ENCODE assay signal across 18 cellular contexts in the genomic region with DNA sequence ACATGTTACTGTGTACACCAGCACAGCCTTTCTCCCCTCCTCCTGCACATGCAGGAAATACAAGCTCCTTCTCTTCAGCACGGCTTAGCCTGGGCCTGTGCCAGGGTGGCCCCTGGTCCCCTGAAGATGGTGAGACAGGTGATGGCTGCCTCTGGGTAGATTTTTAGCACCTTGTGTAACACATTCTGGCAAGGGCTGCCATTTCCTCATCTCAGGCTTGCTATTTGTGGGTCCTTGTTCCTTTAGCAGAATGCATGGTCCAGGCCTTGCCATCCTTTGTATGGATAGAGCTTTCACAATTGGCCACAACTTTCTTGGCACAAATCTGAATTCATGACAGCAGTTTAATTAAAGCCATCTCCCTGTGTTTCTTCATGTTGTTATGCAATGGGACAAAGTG.
"Had no signal": no experiment of that assay in that cellular context is flagged by ENCODE, and none has a peak within 500 bp of the region (broad histone marks: within the 10 kb centered on the region; RNA-seq: fewer than 3 reads in every experiment).

No MANE protein-coding gene starts in this region.

- DNase-seq: activated CD4-positive, alpha-beta T cell treated with anti-CD3 and anti-CD28 coated beads, Interleukin-2, amount 50 U/mL, for 1 hour; activated CD4-positive, CD25-positive, alpha-beta regulatory T cell treated with anti-CD3 and anti-CD28 coated beads, Interleukin-2, amount 50 U/mL, for 72 hours; activated gamma-delta T cell; activated T-cell treated with anti-CD3 and anti-CD28 coated beads, Interleukin-2, amount 50 U/mL, for 72 hours; dermis blood vessel endothelial cell; effector memory CD8-positive, alpha-beta T cell; kidney glomerular epithelial cell; ovary; psoas muscle; stimulated activated CD4-positive, alpha-beta T cell treated with anti-CD3 and anti-CD28 coated beads, Interleukin-4, amount 100 ng/mL, for 24 hours; stimulated activated naive B cell treated with anti-CD40 and anti-IgM and Interleukin-4, amounts not matched to agents 10 μg/mL and 1 μg/mL and 100 μg/mL, for 72 hours; T1000; thyroid gland had no signal

- H3K4me3 ChIP-seq: adrenal gland, ovary, psoas muscle, thyroid gland had no signal

- H3K4me1 ChIP-seq: adrenal gland had no signal

- H3K27me3 ChIP-seq: adrenal gland, ovary, thyroid gland had no signal

- H3K36me3 Mint-ChIP-seq: activated naive CD4-positive, alpha-beta T cell treated with anti-CD3 and anti-CD28 coated beads, Interleukin-2, amount 50 U/mL, for 72 hours; memory B cell; naive thymus-derived CD8-positive, alpha-beta T cell; stimulated activated naive B cell treated with anti-CD40 and anti-IgM and Interleukin-4, amounts not matched to agents 10 μg/mL and 1 μg/mL and 100 μg/mL, for 72 hours had no signal

- H3K4me1 Mint-ChIP-seq: memory B cell; naive thymus-derived CD8-positive, alpha-beta T cell; stimulated activated naive B cell treated with anti-CD40 and anti-IgM and Interleukin-4, amounts not matched to agents 10 μg/mL and 1 μg/mL and 100 μg/mL, for 72 hours had no signal

- H3K27me3 Mint-ChIP-seq: stimulated activated naive B cell treated with anti-CD40 and anti-IgM and Interleukin-4, amounts not matched to agents 10 μg/mL and 1 μg/mL and 100 μg/mL, for 72 hours had no signal

- H3K9me3 ChIP-seq: adrenal gland, ovary, psoas muscle, thyroid gland had no signal

- H3K9me3 Mint-ChIP-seq: activated naive CD4-positive, alpha-beta T cell treated with anti-CD3 and anti-CD28 coated beads, Interleukin-2, amount 50 U/mL, for 72 hours; activated T-cell treated with anti-CD3 and anti-CD28 coated beads, Interleukin-2, amount 50 U/mL, for 72 hours; effector memory CD8-positive, alpha-beta T cell had no signal

- ATAC-seq: activated naive CD4-positive, alpha-beta T cell treated with anti-CD3 and anti-CD28 coated beads, Interleukin-2, amount 50 U/mL, for 72 hours; activated T-cell treated with anti-CD3 and anti-CD28 coated beads, Interleukin-2, amount 50 U/mL, for 72 hours; effector memory CD8-positive, alpha-beta T cell; naive thymus-derived CD8-positive, alpha-beta T cell; sciatic nerve; stimulated activated naive B cell treated with anti-CD40 and anti-IgM and Interleukin-4, amounts not matched to agents 10 μg/mL and 1 μg/mL and 100 μg/mL, for 72 hours had no signal

- H3K4me3 Mint-ChIP-seq: activated T-cell treated with anti-CD3 and anti-CD28 coated beads, Interleukin-2, amount 50 U/mL, for 72 hours; effector memory CD8-positive, alpha-beta T cell; memory B cell; naive thymus-derived CD8-positive, alpha-beta T cell; stimulated activated naive B cell treated with anti-CD40 and anti-IgM and Interleukin-4, amounts not matched to agents 10 μg/mL and 1 μg/mL and 100 μg/mL, for 72 hours had no signal

- H3K27ac Mint-ChIP-seq: activated naive CD4-positive, alpha-beta T cell treated with anti-CD3 and anti-CD28 coated beads, Interleukin-2, amount 50 U/mL, for 72 hours; activated T-cell treated with anti-CD3 and anti-CD28 coated beads, Interleukin-2, amount 50 U/mL, for 72 hours; effector memory CD8-positive, alpha-beta T cell; memory B cell; naive thymus-derived CD8-positive, alpha-beta T cell; stimulated activated naive B cell treated with anti-CD40 and anti-IgM and Interleukin-4, amounts not matched to agents 10 μg/mL and 1 μg/mL and 100 μg/mL, for 72 hours had no signal

- H3K27ac ChIP-seq: adrenal gland, ovary, psoas muscle, thyroid gland had no signal

- H3K36me3 ChIP-seq: adrenal gland, ovary, thyroid gland had no signal
